In the genomic region with DNA sequence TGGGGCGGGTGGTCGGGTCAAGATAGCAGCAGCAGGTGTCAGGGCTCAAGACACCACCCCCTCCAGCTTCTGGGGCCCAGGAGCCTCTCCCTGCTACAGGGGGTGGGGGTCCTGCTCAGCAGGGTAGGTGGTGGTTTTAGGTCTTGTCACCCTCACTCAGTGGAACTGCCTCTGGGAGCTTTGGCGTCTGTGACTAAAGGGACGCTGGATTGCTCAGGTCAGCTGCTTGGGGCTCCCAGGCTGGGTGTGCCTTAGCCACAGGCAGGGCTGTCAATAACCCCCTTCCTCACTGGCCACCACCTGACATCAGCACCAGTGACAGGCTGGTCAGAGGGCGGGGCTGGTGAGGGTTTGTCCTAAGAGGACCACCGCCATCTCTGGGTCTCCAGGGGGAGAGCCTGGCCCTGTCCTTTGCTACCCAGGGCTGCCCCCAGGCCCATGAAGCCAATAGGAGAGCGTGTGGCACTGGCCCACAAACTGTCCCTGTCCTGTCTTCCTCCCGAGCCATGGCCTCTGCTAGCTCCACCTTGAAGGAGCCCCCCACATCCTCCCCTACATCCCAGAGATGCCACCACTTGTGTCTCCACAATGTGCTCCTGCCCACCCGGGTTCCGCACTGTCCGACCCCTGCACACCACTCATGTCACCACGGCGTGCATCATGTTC, we compare ENCODE assay signal across 15 cellular contexts. TPM values are rescaled to one million over a fixed set of nuclear protein-coding genes. Genes with fewer than 3 reads are reported as not detected.
DNase-seq lines count a peak whose midpoint lies in the region; ATAC-seq and TF ChIP-seq lines count a peak whose summit lies in the region.
"Had no signal": no experiment of that assay in that cellular context is flagged by ENCODE, and none has a peak within 500 bp of the region (broad histone marks: within the 10 kb centered on the region; RNA-seq: fewer than 3 reads in every experiment).

No MANE protein-coding gene starts in this region.

- CTCF ChIA-PET in T-cell (lab: Charles Lee): interaction anchor here in 1 of 2 donors (0.7 kb wide), 1 partner anchor 17 kb away, joined by 4 read pairs; no protein-coding TSS in a partner anchor

- no peak for DNase-seq in stimulated activated naive CD8-positive, alpha-beta T cell treated with anti-CD3 and anti-CD28 coated beads, Interleukin-15, Interleukin-2, amounts not matched to agents 100 U/mL and 50 U/mL, for 24 hours
- no peak for DNase-seq in T-cell
- peak; percentile 2 for DNase-seq in iPS-NIHi11 (ENCODE audit: low spot score)
- DNase-seq in retina: no peak
- no peak for DNase-seq in neural progenitor cell (ENCODE audit: low spot score)
- DNase-seq in COR-L47 (lab: John Stamatoyannopoulos, UW): no peak
- DNase-seq: ACHN, Karpas-422, NCI-H1105 treated with DMSO at 0.1 percent for 48 hours, NCI-H187, NCI-H69, PC-9 had no signal

- no peak overlapping the region for H3K27ac ChIP-seq in neural progenitor cell
- H3K27ac ChIP-seq: PC-9 had no signal

- H3K4me3 ChIP-seq in neural progenitor cell: no peak overlapping the region
- H3K4me3 ChIP-seq: PC-9 had no signal

- H3K9me3 ChIP-seq in neural progenitor cell (ENCODE audit: low read depth): no peaks in the 10 kb centered on the region

- no peaks in the 10 kb centered on the region for H3K79me2 ChIP-seq in neural progenitor cell (ENCODE audit: low read depth)

- H3K27me3 ChIP-seq in neural progenitor cell: no peaks in the 10 kb centered on the region

- peaks cover 17% of the 10 kb centered on the region for H3F3A ChIP-seq in neural progenitor cell (ENCODE audit: low read depth)

- no peak overlapping the region for H3K4me3 Mint-ChIP-seq in stimulated activated naive CD8-positive, alpha-beta T cell treated with anti-CD3 and anti-CD28 coated beads, Interleukin-15, Interleukin-2, amounts not matched to agents 100 ng/mL and 50 ng/mL, for 24 hours
- H3K4me3 Mint-ChIP-seq in T-cell (no peak overlapping the region), neural progenitor cell (no peak overlapping the region)
- H3K4me3 Mint-ChIP-seq: B cell had no signal

- H3K27ac Mint-ChIP-seq in stimulated activated naive CD8-positive, alpha-beta T cell treated with anti-CD3 and anti-CD28 coated beads, Interleukin-15, Interleukin-2, amounts not matched to agents 100 ng/mL and 50 ng/mL, for 24 hours: peak overlapping the region; percentile 2
- H3K27ac Mint-ChIP-seq in T-cell: peak overlapping the region; percentile 80 to 88
- H3K27ac Mint-ChIP-seq in neural progenitor cell: no peak overlapping the region
- H3K27ac Mint-ChIP-seq: B cell had no signal

- TF ChIP-seq CTCF in neural progenitor cell (IDR thresholded peaks at IDR 0.05): no peak

- no peaks in the 10 kb centered on the region for H4K20me1 ChIP-seq in neural progenitor cell (ENCODE audit: low read depth)

- no peaks in the 10 kb centered on the region for H3K4me1 ChIP-seq in neural progenitor cell

- H3K4me2 ChIP-seq in neural progenitor cell: no peak overlapping the region
- H3K4me2 ChIP-seq: PC-9 had no signal

- H3K36me3 Mint-ChIP-seq in stimulated activated naive CD8-positive, alpha-beta T cell treated with anti-CD3 and anti-CD28 coated beads, Interleukin-15, Interleukin-2, amounts not matched to agents 100 ng/mL and 50 ng/mL, for 24 hours (ENCODE audit: low read depth): peaks cover 7% of the 10 kb centered on the region
- H3K36me3 Mint-ChIP-seq in T-cell: peaks cover 22% of the 10 kb centered on the region
- peaks cover 9% of the 10 kb centered on the region for H3K36me3 Mint-ChIP-seq in neural progenitor cell

- H3K36me3 ChIP-seq in neural progenitor cell: no peaks in the 10 kb centered on the region

- peaks cover 11% of the 10 kb centered on the region for H3K4me1 Mint-ChIP-seq in stimulated activated naive CD8-positive, alpha-beta T cell treated with anti-CD3 and anti-CD28 coated beads, Interleukin-15, Interleukin-2, amounts not matched to agents 100 ng/mL and 50 ng/mL, for 24 hours (ENCODE audit: low read depth)
- H3K4me1 Mint-ChIP-seq in T-cell (peaks cover 24 to 31% (median 29%) of the 10 kb centered on the region in 3 donors), neural progenitor cell (peaks cover 6% of the 10 kb centered on the region)

- H3K9me3 Mint-ChIP-seq in stimulated activated naive CD8-positive, alpha-beta T cell treated with anti-CD3 and anti-CD28 coated beads, Interleukin-15, Interleukin-2, amounts not matched to agents 100 ng/mL and 50 ng/mL, for 24 hours: no peaks in the 10 kb centered on the region
- no peaks in the 10 kb centered on the region for H3K9me3 Mint-ChIP-seq in T-cell
- H3K9me3 Mint-ChIP-seq in neural progenitor cell: no peaks in the 10 kb centered on the region

- H2AFZ ChIP-seq in neural progenitor cell (replicated peaks): no peak overlapping the region
- H2AFZ ChIP-seq: PC-9 had no signal

- H3K9ac ChIP-seq in neural progenitor cell: no peak overlapping the region

- POLR2A ChIA-PET in T-cell (lab: Charles Lee): no interaction called here

- no peak for ATAC-seq in stimulated activated naive CD8-positive, alpha-beta T cell treated with anti-CD3 and anti-CD28 coated beads, Interleukin-15, Interleukin-2, amounts not matched to agents 100 U/mL and 50 U/mL, for 24 hours
- ATAC-seq in T-cell (replicated peaks in 1 of 4): no peak
- ATAC-seq: Right ventricle myocardium inferior had no signal

- H3K27me3 Mint-ChIP-seq in stimulated activated naive CD8-positive, alpha-beta T cell treated with anti-CD3 and anti-CD28 coated beads, Interleukin-15, Interleukin-2, amounts not matched to agents 100 ng/mL and 50 ng/mL, for 24 hours: no peaks in the 10 kb centered on the region
- H3K27me3 Mint-ChIP-seq in T-cell (no peaks in the 10 kb centered on the region), neural progenitor cell (ENCODE audit: insufficient read depth, low read depth) (peaks cover 3% of the 10 kb centered on the region)
- H3K27me3 Mint-ChIP-seq: B cell had no signal

RNA-seq across cellular contexts. Expression of gene MAU2, which starts 36.4 kb away (rescaled TPM):
- total RNA-seq in T-cell (100 to 1,000 TPM; 143 to 159 (median 150) TPM), neural progenitor cell (ENCODE audit: low replicate concordance) (35.0 and 47.3 TPM in 2 replicates)

RNA-seq across cellular contexts. Expression of gene SUGP1, which starts 36.7 kb away (rescaled TPM):
- total RNA-seq in T-cell (10 to 100 TPM; 59.5 to 89.8 (median 87.4) TPM), neural progenitor cell (ENCODE audit: low replicate concordance) (46.1 and 46.9 TPM in 2 replicates)

RNA-seq across cellular contexts. Expression of gene GATAD2A, which starts 48.4 kb away (rescaled TPM):
- total RNA-seq in T-cell (100 to 1,000 TPM; 114 to 144 (median 133) TPM), neural progenitor cell (ENCODE audit: low replicate concordance) (37.9 and 49.8 TPM in 2 replicates)
